In genomic region chr7:126411821-126412383, GRCh38 we compare ENCODE assay signal across 17 cellular contexts.
A peak's percentile ranks its signal among the peaks of the same experiment; 100 is the strongest.
DNase-seq lines count a peak whose midpoint lies in the region; ATAC-seq and TF ChIP-seq lines count a peak whose summit lies in the region.
"Had no signal": no experiment of that assay in that cellular context is flagged by ENCODE, and none has a peak within 500 bp of the region (broad histone marks: within the 10 kb centered on the region; RNA-seq: fewer than 3 reads in every experiment).

No MANE protein-coding gene starts in this region.

- peaks cover 9% of the 10 kb centered on the region; the same call in 1 of the 2 replicates for H3F3A ChIP-seq in MM.1S (ENCODE audit: insufficient read depth, low read length)
- H3F3A ChIP-seq in smooth muscle cell (ENCODE audit: low read depth) = no peaks in the 10 kb centered on the region

- H3K4me3 Mint-ChIP-seq in activated CD4-positive, alpha-beta T cell treated with anti-CD3 and anti-CD28 coated beads, Interleukin-2, amount 10 ng/mL, durations not matched to agents 24 days and 14 days = no peak overlapping the region
- H3K4me3 Mint-ChIP-seq in progenitor cell of endocrine pancreas (ENCODE audit: low read depth) = no peak overlapping the region
- H3K4me3 Mint-ChIP-seq: activated naive CD4-positive, alpha-beta T cell treated with anti-CD3 and anti-CD28 coated beads, Interleukin-2, amount 50 U/mL, for 24 hours; B cell; central memory CD8-positive, alpha-beta T cell; natural killer cell treated with Interleukin-12 subunit alpha and Interleukin-12 subunit beta and Interleukin-15 and Interleukin-18, amount 100 ng/mL, for 72 hours had no signal

- H3K79me2 ChIP-seq in MM.1S (ENCODE audit: low read length) (no peaks in the 10 kb centered on the region), smooth muscle cell (ENCODE audit: low read depth) (no peaks in the 10 kb centered on the region)

- no peaks in the 10 kb centered on the region for H3K27me3 Mint-ChIP-seq in activated CD4-positive, alpha-beta T cell treated with anti-CD3 and anti-CD28 coated beads, Interleukin-2, amount 10 ng/mL, durations not matched to agents 24 days and 14 days
- no peaks in the 10 kb centered on the region for H3K27me3 Mint-ChIP-seq in progenitor cell of endocrine pancreas
- H3K27me3 Mint-ChIP-seq: activated naive CD4-positive, alpha-beta T cell treated with anti-CD3 and anti-CD28 coated beads, Interleukin-2, amount 50 U/mL, for 24 hours; B cell; central memory CD8-positive, alpha-beta T cell; natural killer cell treated with Interleukin-12 subunit alpha and Interleukin-12 subunit beta and Interleukin-15 and Interleukin-18, amount 100 ng/mL, for 72 hours had no signal

- H3K27me3 ChIP-seq in MM.1S (replicated peaks; ENCODE audit: insufficient read depth, low read length) (no peaks in the 10 kb centered on the region), smooth muscle cell (ENCODE audit: low read depth) (no peaks in the 10 kb centered on the region)
- H3K27me3 ChIP-seq: Peyer's patch, right atrium auricular region had no signal

- H3K4me1 Mint-ChIP-seq in activated CD4-positive, alpha-beta T cell treated with anti-CD3 and anti-CD28 coated beads, Interleukin-2, amount 10 ng/mL, durations not matched to agents 24 days and 14 days = no peaks in the 10 kb centered on the region
- no peaks in the 10 kb centered on the region for H3K4me1 Mint-ChIP-seq in progenitor cell of endocrine pancreas (ENCODE audit: low read depth)
- H3K4me1 Mint-ChIP-seq: activated naive CD4-positive, alpha-beta T cell treated with anti-CD3 and anti-CD28 coated beads, Interleukin-2, amount 50 U/mL, for 24 hours; B cell; central memory CD8-positive, alpha-beta T cell had no signal

- H3K9me3 Mint-ChIP-seq in activated CD4-positive, alpha-beta T cell treated with anti-CD3 and anti-CD28 coated beads, Interleukin-2, amount 10 ng/mL, durations not matched to agents 24 days and 14 days = no peaks in the 10 kb centered on the region
- H3K9me3 Mint-ChIP-seq in progenitor cell of endocrine pancreas (ENCODE audit: low read depth) = no peaks in the 10 kb centered on the region
- H3K9me3 Mint-ChIP-seq: central memory CD8-positive, alpha-beta T cell had no signal

- H3K4me1 ChIP-seq in MM.1S (ENCODE audit: low read length) (peaks cover 12% of the 10 kb centered on the region; the same call in 1 of the 2 replicates), smooth muscle cell (ENCODE audit: low read depth) (no peaks in the 10 kb centered on the region)
- H3K4me1 ChIP-seq: Peyer's patch, right atrium auricular region had no signal

- H2AFZ ChIP-seq in MM.1S (ENCODE audit: low read length) (peak overlapping the region; percentile 67), smooth muscle cell (ENCODE audit: low read depth) (no peak overlapping the region)

- H3K4me3 ChIP-seq in MM.1S (ENCODE audit: low read length) (peak overlapping the region; percentile 49), smooth muscle cell (no peak overlapping the region)
- H3K4me3 ChIP-seq: Peyer's patch, right atrium auricular region had no signal

- no peak overlapping the region for H3K27ac Mint-ChIP-seq in activated CD4-positive, alpha-beta T cell treated with anti-CD3 and anti-CD28 coated beads, Interleukin-2, amount 10 ng/mL, durations not matched to agents 24 days and 14 days
- no peak overlapping the region for H3K27ac Mint-ChIP-seq in progenitor cell of endocrine pancreas
- H3K27ac Mint-ChIP-seq: activated naive CD4-positive, alpha-beta T cell treated with anti-CD3 and anti-CD28 coated beads, Interleukin-2, amount 50 U/mL, for 24 hours; B cell; natural killer cell treated with Interleukin-12 subunit alpha and Interleukin-12 subunit beta and Interleukin-15 and Interleukin-18, amount 100 ng/mL, for 72 hours had no signal

- peak; percentile 2 for DNase-seq in GM20000 (ENCODE audit: low spot score)
- DNase-seq in MM.1S = peak; percentile 48
- no peak for DNase-seq in smooth muscle cell (lab: John Stamatoyannopoulos, UW; ENCODE audit: unreplicated experiment)
- DNase-seq in NCI-H526 (lab: John Stamatoyannopoulos, UW) = no peak
- DNase-seq in activated CD4-positive, alpha-beta T cell treated with anti-CD3 and anti-CD28 coated beads, Interleukin-2, amount 10 ng/mL, durations not matched to agents 24 days and 14 days = no peak
- no peak for DNase-seq in progenitor cell of endocrine pancreas (ENCODE audit: low spot score, unreplicated experiment)
- DNase-seq: left ventricle myocardium superior; Peyer's patch; stimulated activated CD4-positive, alpha-beta T cell treated with anti-CD3 and anti-CD28 coated beads, Interleukin-4, amount 100 ng/mL, for 24 hours; stimulated activated naive CD4-positive, alpha-beta T cell had no signal

- ATAC-seq in GM18502 (IDR thresholded peaks at IDR 0.05; ENCODE audit: poor library complexity, unreplicated experiment) (peak; percentile 74), HG02938 (IDR thresholded peaks at IDR 0.05; ENCODE audit: unreplicated experiment) (peak; percentile 44)
- ATAC-seq: left ventricle myocardium superior; natural killer cell treated with Interleukin-12 subunit alpha and Interleukin-12 subunit beta and Interleukin-15 and Interleukin-18, amount 100 ng/mL, for 72 hours had no signal

- H3K36me3 ChIP-seq in MM.1S (replicated peaks; ENCODE audit: insufficient read depth, low read length) = no peaks in the 10 kb centered on the region
- no peaks in the 10 kb centered on the region for H3K36me3 ChIP-seq in smooth muscle cell (ENCODE audit: low read depth)
- H3K36me3 ChIP-seq: Peyer's patch, right atrium auricular region had no signal

- 83% methylated on average over 3 of the region's 3 CpGs for WGBS in smooth muscle cell (ENCODE audit: low lambda C conversion rate)

- no peaks in the 10 kb centered on the region for H3K9me3 ChIP-seq in MM.1S (replicated peaks; ENCODE audit: insufficient read depth, low read length)
- no peaks in the 10 kb centered on the region for H3K9me3 ChIP-seq in smooth muscle cell (replicated peaks; ENCODE audit: low read depth)
- H3K9me3 ChIP-seq: Peyer's patch, right atrium auricular region had no signal

- H3K4me2 ChIP-seq in MM.1S (ENCODE audit: low read depth, low read length) = peak overlapping the region; percentile 66
- no peak overlapping the region for H3K4me2 ChIP-seq in smooth muscle cell

- H3K9ac ChIP-seq in MM.1S (ENCODE audit: low read length) = peak overlapping the region; percentile 28; the same call in 1 of the 2 replicates
- H3K9ac ChIP-seq in smooth muscle cell (ENCODE audit: low read depth) = no peak overlapping the region

- intact Hi-C loops in activated CD4-positive, alpha-beta T cell treated with anti-CD3 and anti-CD28 coated beads, Interleukin-2, amount 10 ng/mL, durations not matched to agents 24 days and 14 days (cut with micrococcal nuclease) = loop anchor here (1.0 kb wide), 1 partner anchor 8 kb away; no protein-coding TSS in a partner anchor

- no peaks in the 10 kb centered on the region for H3K36me3 Mint-ChIP-seq in activated CD4-positive, alpha-beta T cell treated with anti-CD3 and anti-CD28 coated beads, Interleukin-2, amount 10 ng/mL, durations not matched to agents 24 days and 14 days (ENCODE audit: low read depth)
- H3K36me3 Mint-ChIP-seq in progenitor cell of endocrine pancreas (ENCODE audit: insufficient read depth) = no peaks in the 10 kb centered on the region
- H3K36me3 Mint-ChIP-seq: activated naive CD4-positive, alpha-beta T cell treated with anti-CD3 and anti-CD28 coated beads, Interleukin-2, amount 50 U/mL, for 24 hours; natural killer cell treated with Interleukin-12 subunit alpha and Interleukin-12 subunit beta and Interleukin-15 and Interleukin-18, amount 100 ng/mL, for 72 hours had no signal

- no peaks in the 10 kb centered on the region for H4K20me1 ChIP-seq in MM.1S (ENCODE audit: insufficient read depth, low read length)
- H4K20me1 ChIP-seq in smooth muscle cell (ENCODE audit: low read depth) = no peaks in the 10 kb centered on the region

- no peaks in the 10 kb centered on the region for H3K9me2 ChIP-seq in MM.1S (replicated peaks; ENCODE audit: insufficient read depth, low read length)

- TF ChIP-seq CTCF in GM20000 (IDR thresholded peaks at IDR 0.05; ENCODE audit: extremely low read depth, missing control alignments) (no peak), MM.1S (IDR thresholded peaks at IDR 0.05; ENCODE audit: low read length) (no peak), smooth muscle cell (IDR thresholded peaks at IDR 0.05; ENCODE audit: borderline replicate concordance, insufficient read depth, poor library complexity, severe bottlenecking) (no peak), progenitor cell of endocrine pancreas (IDR thresholded peaks at IDR 0.05; ENCODE audit: unreplicated experiment) (no peak)

- H3K27ac ChIP-seq in MM.1S (ENCODE audit: low read length) (peak overlapping the region; percentile 49; the same call in 1 of the 2 replicates), smooth muscle cell (ENCODE audit: low read depth) (no peak overlapping the region)
- H3K27ac ChIP-seq: Peyer's patch, right atrium auricular region had no signal

Comparison
In these comparisons a context has a peak if more than half of its experiments do, and no peak if none do; other contexts are left out.
1. DNase-seq: peak in GM20000 (single experiment) and MM.1S (single experiment); none in smooth muscle cell (single experiment), NCI-H526 (0 of 2), activated CD4-positive, alpha-beta T cell treated with anti-CD3 and anti-CD28 coated beads, Interleukin-2, amount 10 ng/mL, durations not matched to agents 24 days and 14 days (single experiment) and progenitor cell of endocrine pancreas (single experiment).